12 cellular contexts compared by ENCODE assay signal in the genomic region with DNA sequence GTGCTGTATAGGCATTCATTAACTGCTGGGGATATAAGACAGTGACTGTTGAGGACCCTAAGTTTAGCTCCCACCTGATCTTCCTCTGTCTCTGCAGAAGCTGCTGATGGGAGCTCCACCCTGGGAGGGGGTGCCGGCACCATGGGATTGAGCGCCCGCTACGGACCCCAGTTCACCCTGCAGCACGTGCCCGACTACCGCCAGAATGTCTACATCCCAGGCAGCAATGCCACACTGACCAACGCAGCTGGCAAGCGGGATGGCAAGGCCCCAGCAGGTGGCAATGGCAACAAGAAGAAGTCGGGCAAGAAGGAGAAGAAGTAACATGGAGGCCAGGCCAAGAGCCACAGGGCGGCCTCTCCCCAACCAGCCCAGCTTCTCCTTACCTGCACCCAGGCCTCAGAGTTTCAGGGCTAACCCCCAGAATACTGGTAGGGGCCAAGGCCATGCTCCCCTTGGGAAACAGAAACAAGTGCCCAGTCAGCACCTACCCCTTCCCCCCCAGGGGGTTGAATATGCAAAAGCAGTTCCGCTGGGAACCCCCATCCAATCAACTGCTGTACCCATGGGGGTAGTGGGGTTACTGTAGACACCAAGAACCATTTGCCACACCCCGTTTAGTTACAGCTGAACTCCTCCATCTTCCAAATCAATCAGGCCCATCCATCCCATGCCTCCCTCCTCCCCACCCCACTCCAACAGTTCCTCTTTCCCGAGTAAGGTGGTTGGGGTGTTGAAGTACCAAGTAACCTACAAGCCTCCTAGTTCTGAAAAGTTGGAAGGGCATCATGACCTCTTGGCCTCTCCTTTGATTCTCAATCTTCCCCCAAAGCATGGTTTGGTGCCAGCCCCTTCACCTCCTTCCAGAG. TPM values are rescaled to one million over a fixed set of nuclear protein-coding genes. Genes with fewer than 3 reads are reported as not detected.
A peak's percentile ranks its signal among the peaks of the same experiment; 100 is the strongest.
DNase-seq lines count a peak whose midpoint lies in the region; ATAC-seq, FAIRE-seq and TF ChIP-seq lines count a peak whose summit lies in the region.
"Had no signal": no experiment of that assay in that cellular context is flagged by ENCODE, and none has a peak within 500 bp of the region (broad histone marks: within the 10 kb centered on the region; RNA-seq: fewer than 3 reads in every experiment).

No MANE protein-coding gene starts in this region.

- H3K79me1 ChIP-seq in H1 (ENCODE audit: low read depth, low read length), result no peaks in the 10 kb centered on the region

- no TSS peak for BruUV-seq in A673 (replicated peaks; lab: Mats Ljungman, UMichigan)

- TF ChIP-seq RAD21 in H1 (IDR thresholded peaks at IDR 0.05 in 1 of 2, conservative IDR thresholded peaks at IDR 0.05 in 1 of 2; ENCODE audit: low read depth in 2 of 2, low read length in 2 of 2), result no peak

- peaks cover 66% of the 10 kb centered on the region for H3K4me1 ChIP-seq in A673 (ENCODE audit: insufficient read depth, low read length, poor library complexity, severe bottlenecking)
- peaks cover 7 to 35% (median 19%) of the 10 kb centered on the region in 4 experiments for H3K4me1 ChIP-seq in H1 (replicated peaks in 1 of 4; ENCODE audit: control insufficient read depth in 3 of 4, insufficient read depth in 4 of 4, low read length in 3 of 4)

- H3K23me2 ChIP-seq in H1 (ENCODE audit: low read depth, low read length), result peaks cover 15% of the 10 kb centered on the region

- H3K18ac ChIP-seq in H1 (ENCODE audit: extremely low read depth, low read length), result no peak overlapping the region

- H2AK5ac ChIP-seq in H1 (ENCODE audit: low read depth, low read length), result no peak overlapping the region

- no peak for DNase-seq in A673 (ENCODE audit: low spot score)
- no peak for DNase-seq in H1 (ENCODE audit: low read depth in 1 of 2, low spot score in 2 of 2)
- no peak for DNase-seq in NCI-H146 (lab: John Stamatoyannopoulos, UW)
- no peak for DNase-seq in AG20443 (ENCODE audit: low spot score)
- DNase-seq in hippocampal formation (lab: John Stamatoyannopoulos, UW), result no peak
- DNase-seq in left ventricle myocardium superior, result no peak
- DNase-seq: erythroblast had no signal

- no peaks in the 10 kb centered on the region for H3K79me2 ChIP-seq in H1 (ENCODE audit: control insufficient read depth in 1 of 2, insufficient read depth in 2 of 2, low read length in 2 of 2)

- no peak overlapping the region for H4K5ac ChIP-seq in H1 (ENCODE audit: insufficient read length, low read depth, low read length)

- H2BK15ac ChIP-seq in H1 (ENCODE audit: low read length), result peak overlapping the region; percentile 29; the same call in 1 of the 2 replicates

- H3K36me3 ChIP-seq in A673 (ENCODE audit: insufficient read depth, low read length, poor library complexity, severe bottlenecking), result peaks cover 27% of the 10 kb centered on the region
- H3K36me3 ChIP-seq in H1 (ENCODE audit: control insufficient read depth in 2 of 4, insufficient read depth in 4 of 4, low read length in 3 of 4), result peaks cover 0 to 9% (median 4%) of the 10 kb centered on the region in 4 experiments; a peak in 4 of 8 replicates

- H3K27me3 ChIP-seq in A673 (replicated peaks; ENCODE audit: insufficient read depth, low read depth, low read length, poor library complexity) (no peaks in the 10 kb centered on the region), H1 (replicated peaks in 1 of 4; ENCODE audit: control insufficient read depth in 3 of 4, extremely low read depth in 1 of 4, insufficient read depth in 3 of 4, low read length in 3 of 4) (no peaks in the 10 kb centered on the region)
- H3K27me3 ChIP-seq: SJSA1 had no signal

- H3K27ac ChIP-seq in A673 (ENCODE audit: low read depth, low read length, poor library complexity, severe bottlenecking), result peak overlapping the region; percentile 92
- no peak overlapping the region for H3K27ac ChIP-seq in H1 (ENCODE audit: low read depth, low read length)
- H3K27ac ChIP-seq: SJSA1 had no signal

- POLR2A ChIA-PET in A673 (lab: Charles Lee; ENCODE audit: low non-redundant PET), result no interaction called here
- POLR2A ChIA-PET in H1 (lab: Charles Lee; ENCODE audit: partially characterized antibody), result interaction anchor here (0.6 to 5.1 kb wide), 5 partner anchors 18 to 103 kb away, joined by 3 to 33 read pairs (median 5); partner anchors contain the start of genes PCDHGA11 and PCDHGB6

- H2BK120ac ChIP-seq in H1 (replicated peaks; ENCODE audit: low read depth, low read length), result no peak overlapping the region

- H3K23ac ChIP-seq in H1 (ENCODE audit: insufficient read length), result no peak overlapping the region

- 89% methylated on average over 13 of the region's 14 CpGs; no CpG with 5 or more reads in 1 of the 2 experiments for WGBS in H1 (ENCODE audit: extremely low coverage in 1 of 2, insufficient coverage in 1 of 2, insufficient read length in 1 of 2, insufficient replicate concordance in 2 of 2, low coverage in 1 of 2, low lambda C conversion rate in 2 of 2, missing lambda C conversion rate in 1 of 2), 2 experiments

- no peaks in the 10 kb centered on the region for H3K9me3 ChIP-seq in A673 (ENCODE audit: low read depth, low read length, poor library complexity, severe bottlenecking)
- H3K9me3 ChIP-seq in H1 (ENCODE audit: insufficient read depth in 2 of 2, low read depth in 1 of 2, low read length in 1 of 2), result no peaks in the 10 kb centered on the region
- H3K9me3 ChIP-seq: SJSA1 had no signal

- H4K8ac ChIP-seq in H1 (ENCODE audit: extremely low read depth, insufficient read depth, low read length), result no peak overlapping the region

- no peak overlapping the region for H3K14ac ChIP-seq in H1 (ENCODE audit: insufficient read length)

- no peak overlapping the region for H3K4me3 ChIP-seq in A673 (ENCODE audit: low read depth, low read length, poor library complexity, severe bottlenecking)
- no peak overlapping the region for H3K4me3 ChIP-seq in H1 (ENCODE audit: extremely low read depth in 1 of 4, insufficient read depth in 2 of 4, low read depth in 3 of 4, low read length in 4 of 4)
- H3K4me3 ChIP-seq: lung, SJSA1 had no signal

- no peak overlapping the region for H2BK5ac ChIP-seq in H1 (ENCODE audit: low read depth, low read length)

- H3K56ac ChIP-seq in H1 (replicated peaks; ENCODE audit: insufficient read length, low read depth, low read length), result no peak overlapping the region

- no peak overlapping the region for H4K91ac ChIP-seq in H1 (replicated peaks; ENCODE audit: insufficient read length, low read length)

- TF ChIP-seq EP300 in H1 (IDR thresholded peaks at IDR 0.05; ENCODE audit: borderline replicate concordance in 1 of 2, low read depth in 2 of 2, low read length in 2 of 2), result no peak

- FAIRE-seq in H1 (lab: Jason Lieb, UNC), result no peak
- FAIRE-seq: urothelium cell line had no signal

- TF ChIP-seq POLR2A in H1 (IDR thresholded peaks at IDR 0.05; ENCODE audit: control extremely low read depth in 1 of 2, low read depth in 2 of 2, low read length in 2 of 2), result no peak

- no peak overlapping the region for H3K4me2 ChIP-seq in H1 (ENCODE audit: insufficient read depth in 1 of 2, low read depth in 2 of 2, low read length in 2 of 2)

- CTCF ChIA-PET in A673 (lab: Charles Lee), result no interaction called here
- CTCF ChIA-PET in H1 (lab: Charles Lee; ENCODE audit: partially characterized antibody), result interaction anchor here (0.6 to 50.9 kb wide), 37 partner anchors 12 to 417 kb away, joined by 3 to 1236 read pairs (median 5); partner anchors contain the start of genes PCDHB11, PCDHB14, PCDHB15 and PCDHB2

- no peak overlapping the region for H3K4ac ChIP-seq in H1 (replicated peaks; ENCODE audit: insufficient read length, low read depth, low read length)

- ATAC-seq in GM19025 (IDR thresholded peaks at IDR 0.05; ENCODE audit: low read depth, unreplicated experiment), result peak; percentile 47
- peak; percentile 31 for ATAC-seq in HG03354 (IDR thresholded peaks at IDR 0.05; ENCODE audit: poor library complexity, severe bottlenecking, unreplicated experiment)
- no peak for ATAC-seq in left ventricle myocardium superior

- H2BK20ac ChIP-seq in H1 (ENCODE audit: low read length), result no peak overlapping the region

- H4K20me1 ChIP-seq in H1 (replicated peaks in 1 of 2; ENCODE audit: control insufficient read depth in 1 of 2, insufficient read depth in 2 of 2, low read length in 2 of 2), result no peaks in the 10 kb centered on the region

- no peak for TF ChIP-seq CTCF in A673 (conservative IDR thresholded peaks at IDR 0.05; ENCODE audit: low read depth, low read length)
- no peak for TF ChIP-seq CTCF in H1 (IDR thresholded peaks at IDR 0.05; ENCODE audit: control extremely low read depth in 1 of 3, insufficient read depth in 1 of 3, low read depth in 1 of 3, low read length in 3 of 3)

- no peak overlapping the region for H3K9ac ChIP-seq in H1 (replicated peaks in 1 of 4; ENCODE audit: extremely low read depth in 1 of 4, low read depth in 3 of 4, low read length in 3 of 4)

- intact Hi-C loops in A673 (cut with micrococcal nuclease; ENCODE audit: unreplicated experiment), result loop anchor here (5.0 kb wide), 1 partner anchor 34 kb away; the partner anchor contains the start of gene PCDHGC3
- intact Hi-C loops in left ventricle myocardium superior (cut with micrococcal nuclease), result no loop called here

- no peak overlapping the region for H2BK12ac ChIP-seq in H1 (ENCODE audit: low read depth, low read length)

- H2AFZ ChIP-seq in H1 (ENCODE audit: low read length), result no peak overlapping the region

RNA-seq across cellular contexts. Expression of gene PCDHGC5, which starts 22.2 kb away (rescaled TPM):
- 3.4 and 3.6 TPM in 2 replicates for total RNA-seq in A673 (2021)
- 0.78 and 1.1 TPM in 2 replicates for total RNA-seq in H1 (2021; fragmentation: NEBNext Ultra II Directional; extraction: Animal tissue kit (Norgen Biotek cat#: 25700))
- 0.41 and 0.66 TPM in 2 replicates for polyA plus RNA-seq in H1 (2011; rRNA removed)
- 0.28 TPM for polyA plus RNA-seq in H1 (2011; cell fraction: cytosol; rRNA removed)
- polyA plus RNA-seq in H1 (2011; cell fraction: nucleus; rRNA removed), result 4.3 TPM
- polyA plus RNA-seq in H1 (2012, experiment 1 of 2), result 0.28 to 0.43 TPM (median 0.35 TPM) in 4 replicates
- polyA plus RNA-seq in H1 (2012, experiment 2 of 2), result 0.14 TPM
- 0.39 TPM for polyA plus RNA-seq in H1 (2013, experiment 1 of 2)
- polyA plus RNA-seq in H1 (2013, experiment 2 of 2), result 0.22 TPM
- 4.3 and 5.6 TPM in 2 replicates for polyA minus RNA-seq in H1 (2011; rRNA and poly(A)+ RNA removed)
- polyA minus RNA-seq in H1 (2011; cell fraction: cytosol; rRNA and poly(A)+ RNA removed), result 0.37 TPM
- polyA minus RNA-seq in H1 (2011; cell fraction: nucleus; rRNA and poly(A)+ RNA removed), result 11.0 TPM
- total RNA-seq in left ventricle myocardium superior, result 3.2 TPM

RNA-seq across cellular contexts. Expression of gene PCDHGC4, which starts 26.3 kb away (rescaled TPM):
- 3.6 and 3.8 TPM in 2 replicates for total RNA-seq in A673 (2021)
- 2.4 and 2.6 TPM in 2 replicates for total RNA-seq in H1 (2021; fragmentation: NEBNext Ultra II Directional; extraction: Animal tissue kit (Norgen Biotek cat#: 25700))
- 2.1 and 2.8 TPM in 2 replicates for polyA plus RNA-seq in H1 (2011; rRNA removed)
- 2.2 TPM for polyA plus RNA-seq in H1 (2011; cell fraction: cytosol; rRNA removed)
- 5.0 TPM for polyA plus RNA-seq in H1 (2011; cell fraction: nucleus; rRNA removed)
- polyA plus RNA-seq in H1 (2012, experiment 1 of 2), result 1.8 to 2.4 TPM (median 2.0 TPM) in 4 replicates
- 1.7 TPM for polyA plus RNA-seq in H1 (2012, experiment 2 of 2)
- polyA plus RNA-seq in H1 (2013, experiment 1 of 2), result 4.1 TPM
- polyA plus RNA-seq in H1 (2013, experiment 2 of 2), result 3.1 TPM
- polyA minus RNA-seq in H1 (2011; rRNA and poly(A)+ RNA removed), result 8.5 and 9.4 TPM in 2 replicates
- 3.4 TPM for polyA minus RNA-seq in H1 (2011; cell fraction: cytosol; rRNA and poly(A)+ RNA removed)
- polyA minus RNA-seq in H1 (2011; cell fraction: nucleus; rRNA and poly(A)+ RNA removed), result 12.8 TPM
- 2.5 TPM for total RNA-seq in left ventricle myocardium superior

RNA-seq across cellular contexts. Expression of gene PCDHGC3, which starts 35.3 kb away (rescaled TPM):
- total RNA-seq in A673 (2021) (103 and 112 TPM in 2 replicates), left ventricle myocardium superior (13.4 TPM)
- total RNA-seq in H1 (2021; fragmentation: NEBNext Ultra II Directional; extraction: Animal tissue kit (Norgen Biotek cat#: 25700)), result 18.6 and 19.6 TPM in 2 replicates
- 4.7 and 11.3 TPM in 2 replicates for polyA plus RNA-seq in H1 (2011; rRNA removed)
- polyA plus RNA-seq in H1 (2011; cell fraction: cytosol; rRNA removed), result 4.5 TPM
- polyA plus RNA-seq in H1 (2011; cell fraction: nucleus; rRNA removed), result 7.3 TPM
- polyA plus RNA-seq in H1 (2012, experiment 1 of 2), result 25.4 to 29.6 TPM (median 28.0 TPM) in 4 replicates
- 27.0 TPM for polyA plus RNA-seq in H1 (2012, experiment 2 of 2)
- 56.3 TPM for polyA plus RNA-seq in H1 (2013, experiment 1 of 2)
- 50.4 TPM for polyA plus RNA-seq in H1 (2013, experiment 2 of 2)
- 8.8 and 9.8 TPM in 2 replicates for polyA minus RNA-seq in H1 (2011; rRNA and poly(A)+ RNA removed)
- 5.9 TPM for polyA minus RNA-seq in H1 (2011; cell fraction: cytosol; rRNA and poly(A)+ RNA removed)
- 14.3 TPM for polyA minus RNA-seq in H1 (2011; cell fraction: nucleus; rRNA and poly(A)+ RNA removed)
